Comparison of ENCODE assay signal across 35 cellular contexts in the genomic region with DNA sequence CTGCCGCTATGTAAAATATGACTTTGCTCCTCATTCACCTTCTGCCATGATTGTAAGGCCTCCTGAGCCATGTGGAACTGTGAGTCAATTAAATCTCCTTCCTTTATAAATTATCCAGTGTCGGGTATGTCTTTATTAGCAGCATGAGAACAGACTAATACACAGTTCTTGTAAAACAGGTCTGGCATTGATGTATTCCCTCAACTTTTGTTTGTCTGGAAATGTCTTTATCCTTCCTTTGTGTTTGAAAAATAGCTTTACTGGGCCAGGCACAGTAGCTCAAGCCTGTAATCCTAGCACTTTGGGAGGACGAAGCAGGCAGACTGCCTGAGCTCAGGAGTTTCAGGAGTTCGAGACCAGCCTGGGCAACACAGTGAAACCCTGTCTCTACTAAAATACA. TPM values are rescaled to one million over a fixed set of nuclear protein-coding genes. Genes with fewer than 3 reads are reported as not detected.
DNase-seq lines count a peak whose midpoint lies in the region; ATAC-seq, FAIRE-seq and TF ChIP-seq lines count a peak whose summit lies in the region.
"Had no signal": no experiment of that assay in that cellular context is flagged by ENCODE, and none has a peak within 500 bp of the region (broad histone marks: within the 10 kb centered on the region; RNA-seq: fewer than 3 reads in every experiment).

No MANE protein-coding gene starts in this region.

- H3K4me3 Mint-ChIP-seq in CD4-positive, alpha-beta T cell = no peak overlapping the region
- H3K4me3 Mint-ChIP-seq: B cell; CD14-positive monocyte; CD8-positive, alpha-beta memory T cell; CD8-positive, alpha-beta T cell had no signal

- H3K27ac ChIP-seq in BLaER1 (no peak overlapping the region), tibial nerve (no peak overlapping the region)
- H3K27ac ChIP-seq in CD4-positive, alpha-beta T cell (ENCODE audit: low read depth, low read length) = no peak overlapping the region
- H3K27ac ChIP-seq: 22Rv1; A549; BLaER1 treated with 17β-estradiol and CSF1 and Interleukin-3, amounts not matched to agents 10 nM and 100 nM; C4-2B had no signal

- no peak overlapping the region for H3K4me2 ChIP-seq in BLaER1
- H3K4me2 ChIP-seq: A549 had no signal

- H3K36me3 Mint-ChIP-seq in CD4-positive, alpha-beta T cell (ENCODE audit: low read depth) = peaks cover 32% of the 10 kb centered on the region

- TF ChIP-seq POLR2A in tibial nerve (IDR thresholded peaks at IDR 0.05) = no peak

- no peak for TF ChIP-seq EP300 in tibial nerve (IDR thresholded peaks at IDR 0.05)

- intact Hi-C loops in CD4-positive, alpha-beta T cell (cut with DNase I, micrococcal nuclease) = no loop called here

- CTCF ChIA-PET in CD4-positive, alpha-beta T cell (lab: Charles Lee) = no interaction called here

- H3K9me3 Mint-ChIP-seq in CD4-positive, alpha-beta T cell = peaks cover 13% of the 10 kb centered on the region

- TF ChIP-seq CTCF in epithelial cell of esophagus (IDR thresholded peaks at IDR 0.05; ENCODE audit: insufficient read depth, low read depth, low read length, missing control alignments) (no peak), tibial nerve (IDR thresholded peaks at IDR 0.05) (no peak)
- TF ChIP-seq CTCF in CD4-positive, alpha-beta T cell (IDR thresholded peaks at IDR 0.05) = no peak

- peaks cover 62% of the 10 kb centered on the region for H3K36me3 ChIP-seq in BLaER1
- no peaks in the 10 kb centered on the region for H3K36me3 ChIP-seq in tibial nerve

- H3K9me3 ChIP-seq in BLaER1 (peaks cover 84% of the 10 kb centered on the region), tibial nerve (no peaks in the 10 kb centered on the region)
- H3K9me3 ChIP-seq in CD4-positive, alpha-beta T cell (ENCODE audit: control insufficient read depth, low read length) = no peaks in the 10 kb centered on the region
- H3K9me3 ChIP-seq: A549 had no signal

- 69 to 96% methylated on average over 4 of the region's 4 CpGs for WGBS in tibial nerve, 2 donors

- peak; percentile 91 for ATAC-seq in esophagus mucosa
- no peak for ATAC-seq in HG02973 (IDR thresholded peaks at IDR 0.05; ENCODE audit: unreplicated experiment)
- ATAC-seq in CD4-positive, alpha-beta T cell (ENCODE audit: poor library complexity) = no peak
- ATAC-seq: A549; CD8-positive, alpha-beta T cell had no signal

- H3K27ac Mint-ChIP-seq in CD4-positive, alpha-beta T cell = no peak overlapping the region
- H3K27ac Mint-ChIP-seq: B cell; CD14-positive monocyte; CD4-positive, alpha-beta memory T cell; CD4-positive, CD25-positive, alpha-beta regulatory T cell; CD8-positive, alpha-beta memory T cell; CD8-positive, alpha-beta T cell had no signal

- H3K27me3 ChIP-seq in BLaER1 = no peaks in the 10 kb centered on the region
- H3K27me3 ChIP-seq in tibial nerve = no peaks in the 10 kb centered on the region
- no peaks in the 10 kb centered on the region for H3K27me3 ChIP-seq in CD4-positive, alpha-beta T cell (ENCODE audit: control insufficient read depth, insufficient read depth, low read length)
- H3K27me3 ChIP-seq: BE2C; BLaER1 treated with 17β-estradiol and CSF1 and Interleukin-3, amounts not matched to agents 10 nM and 100 nM had no signal

- POLR2A ChIA-PET in CD4-positive, alpha-beta T cell (lab: Charles Lee) = no interaction called here

- no peak overlapping the region for H3K9ac ChIP-seq in BLaER1
- H3K9ac ChIP-seq: BLaER1 treated with 17β-estradiol and CSF1 and Interleukin-3, amounts not matched to agents 10 nM and 100 nM had no signal

- H3K4me3 ChIP-seq in BLaER1 = 0 out of 2 replicates have a peak overlapping the region, but pooled peaks have one; percentile 22
- no peak overlapping the region for H3K4me3 ChIP-seq in epithelial cell of esophagus (ENCODE audit: low read length)
- H3K4me3 ChIP-seq in tibial nerve = no peak overlapping the region
- H3K4me3 ChIP-seq: A549; BLaER1 treated with 17β-estradiol and CSF1 and Interleukin-3, amounts not matched to agents 10 nM and 100 nM had no signal

- H3K27me3 Mint-ChIP-seq in CD4-positive, alpha-beta T cell = no peaks in the 10 kb centered on the region
- H3K27me3 Mint-ChIP-seq: B cell; CD4-positive, alpha-beta memory T cell; CD4-positive, CD25-positive, alpha-beta regulatory T cell; CD8-positive, alpha-beta memory T cell had no signal

- H4K20me1 ChIP-seq in BLaER1 = no peaks in the 10 kb centered on the region

- no peak for DNase-seq in GM18507 (ENCODE audit: extremely low spot score, insufficient read length, low read depth)
- peak; percentile 34 for DNase-seq in epithelial cell of esophagus (ENCODE audit: low read depth)
- no peak for DNase-seq in SK-N-DZ (ENCODE audit: low spot score)
- no peak for DNase-seq in tibial nerve (ENCODE audit: low spot score in 2 of 2)
- no peak for DNase-seq in CD4-positive, alpha-beta T cell
- DNase-seq: 8988T; ACHN; AML-193; BE2C; C1 segment of cervical spinal cord; Caco-2; Calu3; CD4-positive, alpha-beta memory T cell; CD4-positive, CD25-positive, alpha-beta regulatory T cell; CD8-positive, alpha-beta memory T cell; CD8-positive, alpha-beta T cell; COR-L47; DMS 273 treated with DMSO at 0.1 percent for 48 hours; DMS153; DMS53; DMS79; DMS79 treated with DMSO at 0.1 percent for 48 hours; DND-41; EL had no signal

- H3K4me1 ChIP-seq in BLaER1 = peaks cover 16% of the 10 kb centered on the region
- no peaks in the 10 kb centered on the region for H3K4me1 ChIP-seq in tibial nerve
- H3K4me1 ChIP-seq: BE2C had no signal

- H3K4me1 Mint-ChIP-seq in CD4-positive, alpha-beta T cell (ENCODE audit: low read depth) = peaks cover 22% of the 10 kb centered on the region

- peak; percentile 21 for FAIRE-seq in GM18507 (lab: Jason Lieb, UNC)
- FAIRE-seq: A204.1, A549, D721Med had no signal

RNA-seq across cellular contexts. Expression of a gene that starts 14.5 kb away (rescaled TPM):
- total RNA-seq in esophagus mucosa = 5.9 TPM
- polyA plus RNA-seq in SK-N-DZ (2014; cell fraction: cytosol; rRNA removed) = 3.1 and 3.4 TPM in 2 replicates
- polyA plus RNA-seq in SK-N-DZ (2014; cell fraction: nucleus; rRNA removed) = 2.6 and 2.7 TPM in 2 replicates
- total RNA-seq in tibial nerve = 1 to 10 TPM; 4.5 to 6.5 (median 4.8) TPM
- total RNA-seq in CD4-positive, alpha-beta T cell = 1 to 10 TPM; 1.4 to 1.5 TPM

RNA-seq across cellular contexts. Expression of a gene that starts 15.8 kb away (rescaled TPM):
- 32.8 TPM for total RNA-seq in esophagus mucosa
- 51.7 and 55.2 TPM in 2 replicates for polyA plus RNA-seq in SK-N-DZ (2014; cell fraction: cytosol; rRNA removed)
- 42.4 and 60.5 TPM in 2 replicates for polyA plus RNA-seq in SK-N-DZ (2014; cell fraction: nucleus; rRNA removed)
- total RNA-seq in tibial nerve = 10 to 100 TPM in 1 of 4 donors, 1 to 10 TPM in 3; 3.7 to 14.2 (median 6.7) TPM
- total RNA-seq in CD4-positive, alpha-beta T cell = 1 to 10 TPM; 1.5 to 2.0 TPM
